Comparison of ENCODE assay signal across 15 cellular contexts in genomic region chr10:99450156-99450555, GRCh38. TPM values are rescaled to one million over a fixed set of nuclear protein-coding genes. Genes with fewer than 3 reads are reported as not detected.
DNase-seq lines count a peak whose midpoint lies in the region; ATAC-seq and TF ChIP-seq lines count a peak whose summit lies in the region.
"Had no signal": no experiment of that assay in that cellular context is flagged by ENCODE, and none has a peak within 500 bp of the region (broad histone marks: within the 10 kb centered on the region; RNA-seq: fewer than 3 reads in every experiment).

No MANE protein-coding gene starts in this region.

- H2AFZ ChIP-seq in fibroblast of lung (ENCODE audit: low read length): no peak overlapping the region

- TF ChIP-seq CTCF in fibroblast of lung (conservative IDR thresholded peaks at IDR 0.05 in 1 of 2, IDR thresholded peaks at IDR 0.05 in 1 of 2; ENCODE audit: low read depth in 1 of 2, low read length in 2 of 2) (no peak), sigmoid colon (IDR thresholded peaks at IDR 0.05) (no peak)

- no peak for ATAC-seq in GM21717 (IDR thresholded peaks at IDR 0.05; ENCODE audit: unreplicated experiment)

- H3K27me3 ChIP-seq in HUES48 (ENCODE audit: control insufficient read depth, insufficient read depth, low read length): peaks cover 3% of the 10 kb centered on the region; the same call in 1 of the 2 replicates
- H3K27me3 ChIP-seq in fibroblast of lung (ENCODE audit: control insufficient read depth, insufficient read depth, low read length): peaks cover 29% of the 10 kb centered on the region
- no peaks in the 10 kb centered on the region for H3K27me3 ChIP-seq in sigmoid colon

- no peak for TF ChIP-seq EP300 in sigmoid colon (IDR thresholded peaks at IDR 0.05)

- no peaks in the 10 kb centered on the region for H4K20me1 ChIP-seq in fibroblast of lung (ENCODE audit: control insufficient read depth, extremely low read depth, insufficient read depth, low read length)

- H3K36me3 ChIP-seq in HUES48 (ENCODE audit: control insufficient read depth, insufficient read depth, low read length) (no peaks in the 10 kb centered on the region), fibroblast of lung (ENCODE audit: control insufficient read depth, insufficient read depth, low read length) (no peaks in the 10 kb centered on the region), sigmoid colon (no peaks in the 10 kb centered on the region)

- intact Hi-C loops in sigmoid colon (cut with DNase I): no loop called here

- peak overlapping the region; percentile 21 for H3K27ac ChIP-seq in HUES48 (ENCODE audit: low read depth, low read length)
- H3K27ac ChIP-seq in fibroblast of lung (ENCODE audit: insufficient read depth, low read length): no peak overlapping the region
- H3K27ac ChIP-seq in sigmoid colon: peak overlapping the region in 3 of 4 donors; percentile 30 to 48 (median 48)
- H3K27ac ChIP-seq: C4-2B had no signal

- H3K9ac ChIP-seq in HUES48 (ENCODE audit: low read depth, low read length): no peak overlapping the region
- H3K9ac ChIP-seq in fibroblast of lung (ENCODE audit: insufficient read depth, low read length): no peak overlapping the region

- H3K9me3 ChIP-seq in HUES48 (ENCODE audit: control insufficient read depth, insufficient read depth, low read length) (no peaks in the 10 kb centered on the region), fibroblast of lung (ENCODE audit: control insufficient read depth, insufficient read depth, low read depth, low read length) (no peaks in the 10 kb centered on the region), sigmoid colon (no peaks in the 10 kb centered on the region)

- no peak for TF ChIP-seq POLR2A in sigmoid colon (IDR thresholded peaks at IDR 0.05)

- DNase-seq in ELR (ENCODE audit: low read depth): peak; percentile 4
- DNase-seq in fibroblast of lung (ENCODE audit: low read depth in 2 of 2): no peak
- no peak for DNase-seq in sigmoid colon
- no peak for DNase-seq in ureter (ENCODE audit: low spot score)
- DNase-seq in NCI-H128 (lab: John Stamatoyannopoulos, UW; ENCODE audit: unreplicated experiment): no peak
- DNase-seq: DMS 273 treated with DMSO at 0.1 percent for 48 hours; KBM-7; MV-4-11; NCI-H1417 treated with DMSO at 0.1 percent for 48 hours; NCI-H526 treated with DMSO at 0.1 percent for 48 hours; NK-92 treated with Interleukin-12 subunit alpha and Interleukin-12 subunit beta, amount 100 ng/mL, for 24 hours; OCI-M1 had no signal

- H3K4me2 ChIP-seq in fibroblast of lung (ENCODE audit: extremely low read depth, insufficient read depth, low read length): peak overlapping the region; percentile 44

- WGBS in sigmoid colon, 2 donors: 62 to 65% methylated on average over 5 of the region's 5 CpGs

- H3K4me1 ChIP-seq in HUES48 (ENCODE audit: control insufficient read depth, insufficient read depth, low read length) (peaks cover 24% of the 10 kb centered on the region), fibroblast of lung (ENCODE audit: control insufficient read depth, extremely low read depth, insufficient read depth, low read length) (no peaks in the 10 kb centered on the region), sigmoid colon (peaks cover 0 to 20% (median 4%) of the 10 kb centered on the region in 4 donors)

- H3K4me3 ChIP-seq in HUES48 (ENCODE audit: low read depth, low read length): no peak overlapping the region
- no peak overlapping the region for H3K4me3 ChIP-seq in fibroblast of lung (replicated peaks in 1 of 4; ENCODE audit: control extremely low read depth in 1 of 4, insufficient read depth in 1 of 4, low read depth in 3 of 4, low read length in 4 of 4)
- H3K4me3 ChIP-seq in sigmoid colon: no peak overlapping the region

- H3K79me2 ChIP-seq in fibroblast of lung (ENCODE audit: control insufficient read depth, insufficient read depth, low read length): no peaks in the 10 kb centered on the region

RNA-seq across cellular contexts. Expression of gene GOT1, which starts 19.7 kb away (rescaled TPM):
- total RNA-seq in fibroblast of lung (31.8 and 52.2 TPM in 2 replicates), sigmoid colon (10 to 100 TPM; 13.4 to 29.6 (median 15.4) TPM), ureter (41.3 TPM)
- polyA plus RNA-seq in fibroblast of lung (20.8 and 30.2 TPM in 2 replicates), sigmoid colon (10 to 100 TPM; 61.9 to 73.5 (median 64.7) TPM)
- polyA plus RNA-seq in fibroblast of lung (2012): 20.0 and 28.4 TPM in 2 replicates
- polyA minus RNA-seq in fibroblast of lung (ENCODE audit: low replicate concordance): 11.5 and 12.5 TPM in 2 replicates
